Comparison of ENCODE assay signal across 29 cellular contexts in genomic region chr18:49669403-49669802, GRCh38.
DNase-seq lines count a peak whose midpoint lies in the region; ATAC-seq and TF ChIP-seq lines count a peak whose summit lies in the region.
"Had no signal": no experiment of that assay in that cellular context is flagged by ENCODE, and none has a peak within 500 bp of the region (broad histone marks: within the 10 kb centered on the region; RNA-seq: fewer than 3 reads in every experiment).

No MANE protein-coding gene starts in this region.

- intact Hi-C loops in left ventricle myocardium inferior (cut with micrococcal nuclease) (no loop called here), left cardiac atrium (cut with DNase I) (no loop called here)

- H3K9me3 ChIP-seq in left ventricle myocardium inferior (replicated peaks) = no peaks in the 10 kb centered on the region
- H3K9me3 ChIP-seq in neuron (ENCODE audit: low read length) = no peaks in the 10 kb centered on the region
- no peaks in the 10 kb centered on the region for H3K9me3 ChIP-seq in MM.1S (replicated peaks; ENCODE audit: insufficient read depth, low read length)
- H3K9me3 ChIP-seq: A549, adrenal gland, body of pancreas, Peyer's patch, SJCRH30, suprapubic skin had no signal

- H3K27me3 ChIP-seq in left ventricle myocardium inferior (ENCODE audit: low read depth) (peaks cover 92% of the 10 kb centered on the region), neuron (ENCODE audit: insufficient read depth, low read length) (no peaks in the 10 kb centered on the region), MM.1S (replicated peaks; ENCODE audit: insufficient read depth, low read length) (no peaks in the 10 kb centered on the region)
- H3K27me3 ChIP-seq: adrenal gland, body of pancreas, Peyer's patch, SJCRH30 had no signal

- H2AFZ ChIP-seq in neuron (ENCODE audit: low read depth, low read length) (peak overlapping the region; percentile 15), MM.1S (ENCODE audit: low read length) (no peak overlapping the region)
- H2AFZ ChIP-seq: GM23248 had no signal

- no peak overlapping the region for H3K4me2 ChIP-seq in MM.1S (ENCODE audit: low read depth, low read length)
- H3K4me2 ChIP-seq: A549 had no signal

- H3K4me1 ChIP-seq in left ventricle myocardium inferior (peaks cover 27% of the 10 kb centered on the region), neuron (ENCODE audit: insufficient read depth, low read length) (peaks cover 25% of the 10 kb centered on the region), MM.1S (ENCODE audit: low read length) (no peaks in the 10 kb centered on the region)
- H3K4me1 ChIP-seq: A549, adrenal gland, body of pancreas, Peyer's patch, suprapubic skin had no signal

- no peaks in the 10 kb centered on the region for H3K79me2 ChIP-seq in MM.1S (ENCODE audit: low read length)

- no peaks in the 10 kb centered on the region for H3K9me2 ChIP-seq in MM.1S (replicated peaks; ENCODE audit: insufficient read depth, low read length)

- no peaks in the 10 kb centered on the region for H3F3A ChIP-seq in MM.1S (ENCODE audit: insufficient read depth, low read length)

- no peak for TF ChIP-seq CTCF in left ventricle myocardium inferior (IDR thresholded peaks at IDR 0.05; ENCODE audit: borderline replicate concordance)
- no peak for TF ChIP-seq CTCF in MM.1S (IDR thresholded peaks at IDR 0.05; ENCODE audit: low read length)

- H3K27ac ChIP-seq in left ventricle myocardium inferior (replicated peaks) (peak overlapping the region; percentile 74), epithelial cell of prostate (peak overlapping the region; percentile 46), MM.1S (ENCODE audit: low read length) (no peak overlapping the region)
- H3K27ac ChIP-seq: A549, adrenal gland, body of pancreas, GM23248, SJCRH30, suprapubic skin, WERI-Rb-1 had no signal

- no peak overlapping the region for H3K9ac ChIP-seq in MM.1S (ENCODE audit: low read length)
- H3K9ac ChIP-seq: GM23248 had no signal

- no peak for ATAC-seq in left cardiac atrium
- ATAC-seq in HG03460 (IDR thresholded peaks at IDR 0.05; ENCODE audit: unreplicated experiment) = no peak
- ATAC-seq: A549; activated CD8-positive, alpha-beta T cell treated with anti-CD3 and anti-CD28 coated beads, Interleukin-2, amount 10 ng/mL, durations not matched to agents 7 days and 5 days; activated T-helper 17 cell treated with anti-CD3 and anti-CD28 coated beads, Interleukin-2, amount 50 U/mL, for 72 hours; K562; naive thymus-derived CD8-positive, alpha-beta T cell had no signal

- no peaks in the 10 kb centered on the region for H4K20me1 ChIP-seq in MM.1S (ENCODE audit: insufficient read depth, low read length)

- H3K4me3 ChIP-seq in left ventricle myocardium inferior (no peak overlapping the region), neuron (ENCODE audit: low read length) (no peak overlapping the region), MM.1S (ENCODE audit: low read length) (no peak overlapping the region)
- H3K4me3 ChIP-seq: A549, adrenal gland, body of pancreas, GM23248, K562, Peyer's patch, SJCRH30, skin epidermis, suprapubic skin had no signal

- DNase-seq in left ventricle myocardium inferior (no peak), left cardiac atrium (no peak), epithelial cell of prostate (ENCODE audit: low read depth, low spot score) (peak; percentile 69), MM.1S (no peak), LoVo (ENCODE audit: low spot score) (no peak)
- DNase-seq in central memory CD4-positive, alpha-beta T cell = no peak
- DNase-seq: activated CD4-positive, alpha-beta T cell treated with anti-CD3 and anti-CD28 coated beads for 4 hours; activated CD8-positive, alpha-beta T cell treated with anti-CD3 and anti-CD28 coated beads, Interleukin-2, amount 10 ng/mL, durations not matched to agents 7 days and 5 days; activated naive CD4-positive, alpha-beta T cell treated with anti-CD3 and anti-CD28 coated beads, Interleukin-2, amount 10 ng/mL, durations not matched to agents 7 days and 5 days; Calu3; glutamatergic neuron; GM23248; HFFc6; naive thymus-derived CD8-positive, alpha-beta T cell; NCI-H2029 treated with DMSO at 0.1 percent for 48 hours; NCI-H226; Peyer's patch; stimulated activated naive CD4-positive, alpha-beta T cell; WERI-Rb-1 had no signal

- no peaks in the 10 kb centered on the region for H3K36me3 ChIP-seq in left ventricle myocardium inferior
- no peaks in the 10 kb centered on the region for H3K36me3 ChIP-seq in neuron (ENCODE audit: insufficient read depth, low read length)
- no peaks in the 10 kb centered on the region for H3K36me3 ChIP-seq in MM.1S (replicated peaks; ENCODE audit: insufficient read depth, low read length)
- H3K36me3 ChIP-seq: adrenal gland, Peyer's patch, SJCRH30, suprapubic skin, WERI-Rb-1 had no signal
